In the genomic region with DNA sequence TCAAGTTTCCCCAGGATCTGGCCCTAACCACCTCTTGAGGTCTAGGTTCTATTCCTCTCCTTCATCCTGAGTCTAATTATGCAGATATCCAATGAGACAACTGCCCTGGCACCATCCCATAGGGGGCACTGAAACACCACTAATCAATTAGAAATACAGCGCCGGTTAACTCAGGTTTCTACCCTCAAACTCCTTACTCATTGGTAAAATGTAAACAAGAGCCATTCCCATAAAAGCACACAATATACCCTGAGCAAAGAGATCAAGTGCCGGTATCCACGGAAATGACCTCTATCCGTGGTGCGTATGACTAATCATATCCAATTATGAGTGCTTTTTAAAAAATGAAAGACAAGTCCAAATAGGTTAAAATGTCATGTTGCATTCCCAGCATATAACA, we compare ENCODE assay signal across 8 cellular contexts.
DNase-seq lines count a peak whose midpoint lies in the region; ATAC-seq and TF ChIP-seq lines count a peak whose summit lies in the region.

No MANE protein-coding gene starts in this region.

- H3K9me3 ChIP-seq in Panc1 (ENCODE audit: control insufficient read depth, insufficient read depth, low read depth, low read length), result peaks cover 11% of the 10 kb centered on the region; the same call in 1 of the 2 replicates
- peaks cover 0 to 4% of the 10 kb centered on the region in 2 donors for H3K9me3 ChIP-seq in neuronal stem cell (replicated peaks in 1 of 2; ENCODE audit: control insufficient read depth in 2 of 2, insufficient read depth in 1 of 2, low read depth in 1 of 2, low read length in 2 of 2)
- no peaks in the 10 kb centered on the region for H3K9me3 ChIP-seq in thyroid gland

- peak; percentile 57 for DNase-seq in G401 (ENCODE audit: low spot score)
- DNase-seq in Panc1 (ENCODE audit: low read depth, low spot score), result peak; percentile 82
- peak; percentile 21 for DNase-seq in activated T-helper 1 cell treated with Interleukin-2 at 50 U/mL for 16 hours (ENCODE audit: low read depth)
- peak; percentile 86 for DNase-seq in fibroblast of mammary gland (ENCODE audit: low read depth)
- peak; percentile 30 for DNase-seq in neuronal stem cell (ENCODE audit: low spot score)
- DNase-seq in thyroid gland, result peak; percentile 68 to 73
- no peak for DNase-seq in NCI-H1930 (lab: John Stamatoyannopoulos, UW)

- no peak for TF ChIP-seq POLR2A in thyroid gland (IDR thresholded peaks at IDR 0.05)

- H2BK5ac ChIP-seq in neuronal stem cell (ENCODE audit: low read length), result no peak overlapping the region

- H3K36me3 ChIP-seq in Panc1 (ENCODE audit: control insufficient read depth, insufficient read depth, low read length) (no peaks in the 10 kb centered on the region), neuronal stem cell (replicated peaks in 1 of 2; ENCODE audit: control insufficient read depth in 2 of 2, insufficient read depth in 2 of 2, low read length in 2 of 2) (no peaks in the 10 kb centered on the region), thyroid gland (no peaks in the 10 kb centered on the region)

- no peaks in the 10 kb centered on the region for H3K79me1 ChIP-seq in neuronal stem cell (ENCODE audit: low read depth, low read length)

- H3K4me1 ChIP-seq in Panc1 (ENCODE audit: control insufficient read depth, insufficient read depth, low read length), result peaks cover 18% of the 10 kb centered on the region
- H3K4me1 ChIP-seq in neuronal stem cell (ENCODE audit: control insufficient read depth in 2 of 2, insufficient read depth in 1 of 2, low read depth in 1 of 2, low read length in 2 of 2), result peaks cover 0 to 2% of the 10 kb centered on the region in 2 donors
- no peaks in the 10 kb centered on the region for H3K4me1 ChIP-seq in thyroid gland

- H3K4me2 ChIP-seq in neuronal stem cell (ENCODE audit: insufficient read depth, low read length, poor library complexity, severe bottlenecking), result no peak overlapping the region

- no peak overlapping the region for H3K14ac ChIP-seq in neuronal stem cell (ENCODE audit: low read length)

- H2BK12ac ChIP-seq in neuronal stem cell (ENCODE audit: low read length), result no peak overlapping the region

- CTCF ChIA-PET in Panc1 (lab: Charles Lee), result interaction anchor here (0.7 to 1.0 kb wide), 3 partner anchors 70 to 347 kb away, joined by 3 to 5 read pairs (median 4); no protein-coding TSS in a partner anchor

- H2BK120ac ChIP-seq in neuronal stem cell (ENCODE audit: low read depth, low read length), result no peak overlapping the region

- no peak overlapping the region for H3K9ac ChIP-seq in neuronal stem cell (ENCODE audit: low read depth, low read length, poor library complexity)

- no peak overlapping the region for H2AFZ ChIP-seq in neuronal stem cell (ENCODE audit: low read length)

- ATAC-seq in HG03565 (IDR thresholded peaks at IDR 0.05; ENCODE audit: unreplicated experiment), result peak; percentile 43
- peak; percentile 96 for ATAC-seq in Panc1

- no peak overlapping the region for H3K23ac ChIP-seq in neuronal stem cell (ENCODE audit: low read depth, low read length, poor library complexity)

- POLR2A ChIA-PET in Panc1 (lab: Charles Lee), result no interaction called here

- no peak overlapping the region for H4K8ac ChIP-seq in neuronal stem cell (ENCODE audit: low read depth, low read length)

- no TSS peak for BruUV-seq in Panc1 (replicated peaks; lab: Mats Ljungman, UMichigan)

- no CpG with 5 or more reads among the region's 6 CpGs for WGBS in neuronal stem cell (ENCODE audit: extremely low coverage in 2 of 2, insufficient read length in 2 of 2, insufficient replicate concordance in 1 of 2), 2 donors
- 27 to 32% methylated on average over 6 of the region's 6 CpGs for WGBS in thyroid gland, 2 donors

- H3K27me3 ChIP-seq in Panc1 (ENCODE audit: control insufficient read depth, insufficient read depth, low read length), result no peaks in the 10 kb centered on the region
- H3K27me3 ChIP-seq in neuronal stem cell (ENCODE audit: control insufficient read depth in 3 of 3, insufficient read depth in 3 of 3, low read depth in 1 of 3, low read length in 3 of 3), result no peaks in the 10 kb centered on the region
- no peaks in the 10 kb centered on the region for H3K27me3 ChIP-seq in thyroid gland

- H3K4me3 ChIP-seq in Panc1 (ENCODE audit: low read depth in 2 of 2, low read length in 2 of 2) (peak overlapping the region in 1 of 2 experiments; percentile 24; a peak in 1 of 4 replicates), fibroblast of mammary gland (ENCODE audit: control insufficient read depth, low read depth, low read length) (no peak overlapping the region), neuronal stem cell (ENCODE audit: low read length in 2 of 2) (no peak overlapping the region), thyroid gland (replicated peaks in 1 of 3) (no peak overlapping the region)

- intact Hi-C loops in Panc1 (cut with micrococcal nuclease; ENCODE audit: unreplicated experiment) (loop anchor here (2.0 to 10.0 kb wide), 6 partner anchors 38 to 312 kb away; a partner anchor contains a TSS), thyroid gland (cut with DNase I) (loop anchor here (5.0 kb wide), 1 partner anchor 240 kb away; no protein-coding TSS in a partner anchor)

- no peak overlapping the region for H3K4ac ChIP-seq in neuronal stem cell (ENCODE audit: low read length)

- in situ Hi-C loops in G401 (cut with HindIII; ENCODE audit: low sequenced_read_pairs), result no loop called here
- in situ Hi-C loops in Panc1 (cut with HindIII; ENCODE audit: low pct_unique_long_range_greater_than_20kb, low sequenced_read_pairs), result no loop called here

- no peak overlapping the region for H3K18ac ChIP-seq in neuronal stem cell (ENCODE audit: low read length)

- H3K27ac ChIP-seq in Panc1 (ENCODE audit: low read length) (peak overlapping the region; percentile 63), neuronal stem cell (replicated peaks; ENCODE audit: low read length) (no peak overlapping the region), thyroid gland (no peak overlapping the region)

- peak; percentile 72 for TF ChIP-seq CTCF in Panc1 (IDR thresholded peaks at IDR 0.05)
- peak; percentile 67 for TF ChIP-seq CTCF in fibroblast of mammary gland (conservative IDR thresholded peaks at IDR 0.05; ENCODE audit: control insufficient read depth, insufficient read depth, low read depth, low read length)
- TF ChIP-seq CTCF in thyroid gland (IDR thresholded peaks at IDR 0.05), result peak in 4 of 6 experiments; percentile 57 to 77 (median 73)

- no peak overlapping the region for H2AK5ac ChIP-seq in neuronal stem cell (ENCODE audit: low read depth, low read length)

- no peak overlapping the region for H4K91ac ChIP-seq in neuronal stem cell (ENCODE audit: low read depth, low read length, poor library complexity)

- H2BK15ac ChIP-seq in neuronal stem cell (ENCODE audit: low read length), result no peak overlapping the region

Comparison
In these comparisons a context has a peak if more than half of its experiments do, and no peak if none do; other contexts are left out.
1. DNase-seq: peak in G401 (single experiment), Panc1 (single experiment), activated T-helper 1 cell treated with Interleukin-2 at 50 U/mL for 16 hours (single experiment), fibroblast of mammary gland (single experiment), neuronal stem cell (single experiment) and thyroid gland (2 of 2); none in NCI-H1930 (0 of 2).
2. Peak in every context shown above with its lines, with median percentiles within 50 percentile points of each other: CTCF ChIP-seq.